ENCODE assay signal across 8 cellular contexts in genomic region chr4:153467897-153468262, GRCh38. TPM values are rescaled to one million over a fixed set of nuclear protein-coding genes. Genes with fewer than 3 reads are reported as not detected.
DNase-seq lines count a peak whose midpoint lies in the region; ATAC-seq and TF ChIP-seq lines count a peak whose summit lies in the region.

No MANE protein-coding gene starts in this region.

- peak overlapping the region; percentile 93 for H3K4me3 Mint-ChIP-seq in GM23338

- TF ChIP-seq CTCF in GM23338 (conservative IDR thresholded peaks at IDR 0.05; ENCODE audit: low read depth in 2 of 2) (no peak), SU-DHL-6 (IDR thresholded peaks at IDR 0.05; ENCODE audit: insufficient read depth, low read length, poor library complexity, severe bottlenecking) (peak; percentile 11), esophagus squamous epithelium (IDR thresholded peaks at IDR 0.05) (no peak), GM13977 (IDR thresholded peaks at IDR 0.05; ENCODE audit: extremely low read depth, insufficient read depth, missing control alignments) (no peak)

- 6 to 7% methylated on average over 4 of the region's 4 CpGs for WGBS in esophagus squamous epithelium, 2 donors

- ATAC-seq in GM23338 (no peak), GM21825 (IDR thresholded peaks at IDR 0.05; ENCODE audit: unreplicated experiment) (no peak), GM18873 (IDR thresholded peaks at IDR 0.05; ENCODE audit: low FRiP score, unreplicated experiment) (no peak)

- intact Hi-C loops in esophagus squamous epithelium (cut with DNase I), result loop anchor here (10.0 kb wide), 1 partner anchor 107 kb away; no protein-coding TSS in a partner anchor

- peaks cover 61% of the 10 kb centered on the region for H3K79me2 ChIP-seq in GM23338 (replicated peaks; ENCODE audit: insufficient read depth)
- peaks cover 64% of the 10 kb centered on the region for H3K79me2 ChIP-seq in SU-DHL-6 (ENCODE audit: insufficient read depth, low read length)

- no peaks in the 10 kb centered on the region for H3K9me3 ChIP-seq in SU-DHL-6 (ENCODE audit: insufficient read depth, low read length)
- no peaks in the 10 kb centered on the region for H3K9me3 ChIP-seq in esophagus squamous epithelium
- H3K9me3 ChIP-seq in skeletal muscle tissue (ENCODE audit: control insufficient read depth in 3 of 3, low read length in 3 of 3), result no peaks in the 10 kb centered on the region

- H3K4me1 ChIP-seq in GM23338 (ENCODE audit: insufficient read depth) (peaks cover 31% of the 10 kb centered on the region), esophagus squamous epithelium (peaks cover 29 to 85% (median 42%) of the 10 kb centered on the region in 3 donors), skeletal muscle tissue (ENCODE audit: control insufficient read depth in 3 of 3, insufficient read depth in 3 of 3, low read length in 3 of 3) (peaks cover 44 to 53% (median 51%) of the 10 kb centered on the region in 3 donors)

- in situ Hi-C loops in GM13977 (cut with MboI; ENCODE audit: low pct_unique_long_range_greater_than_20kb, low sequenced_read_pairs, unreplicated experiment), result no loop called here

- H3K4me3 ChIP-seq in GM23338 (peak overlapping the region; percentile 95), SU-DHL-6 (ENCODE audit: insufficient read depth, low read length, poor library complexity, severe bottlenecking) (peak overlapping the region; percentile 62), esophagus squamous epithelium (peak overlapping the region in 3 of 4 donors; percentile 73 to 96 (median 85)), skeletal muscle tissue (ENCODE audit: low read length in 3 of 3) (peak overlapping the region; percentile 74 to 87 (median 84))

- H4K20me1 ChIP-seq in GM23338 (replicated peaks; ENCODE audit: insufficient read depth), result peaks cover 22% of the 10 kb centered on the region
- H4K20me1 ChIP-seq in SU-DHL-6 (ENCODE audit: low read depth, low read length), result peaks cover 38% of the 10 kb centered on the region

- H3K4me1 Mint-ChIP-seq in GM23338, result peaks cover 29% of the 10 kb centered on the region

- peak overlapping the region; percentile 96 for H3K4me2 ChIP-seq in GM23338
- H3K4me2 ChIP-seq in SU-DHL-6 (ENCODE audit: low read depth, low read length, poor library complexity, severe bottlenecking), result peak overlapping the region; percentile 99

- H2AFZ ChIP-seq in GM23338 (no peak overlapping the region), SU-DHL-6 (ENCODE audit: low read depth, low read length, severe bottlenecking) (no peak overlapping the region)

- peaks cover 6% of the 10 kb centered on the region for H3K36me3 Mint-ChIP-seq in GM23338 (ENCODE audit: low read depth)

- peaks cover 6% of the 10 kb centered on the region for H3K27me3 Mint-ChIP-seq in GM23338 (ENCODE audit: insufficient read depth, low read depth, poor library complexity)

- H3K9me3 Mint-ChIP-seq in GM23338, result no peaks in the 10 kb centered on the region

- no peak for TF ChIP-seq POLR2A in esophagus squamous epithelium (IDR thresholded peaks at IDR 0.05)

- H3K27me3 ChIP-seq in GM23338 (ENCODE audit: insufficient read depth) (peaks cover 11% of the 10 kb centered on the region; the same call in 1 of the 2 replicates), SU-DHL-6 (ENCODE audit: low read length) (no peaks in the 10 kb centered on the region), esophagus squamous epithelium (no peaks in the 10 kb centered on the region), skeletal muscle tissue (ENCODE audit: control insufficient read depth in 3 of 3, insufficient read depth in 3 of 3, low read length in 3 of 3) (no peaks in the 10 kb centered on the region)

- H3K27ac ChIP-seq in GM23338 (ENCODE audit: low read depth), result no peak overlapping the region
- H3K27ac ChIP-seq in SU-DHL-6 (ENCODE audit: low read depth, low read length), result peak overlapping the region; percentile 95
- peak overlapping the region; percentile 84 to 92 (median 89) for H3K27ac ChIP-seq in esophagus squamous epithelium
- peak overlapping the region; percentile 92 for H3K27ac ChIP-seq in skeletal muscle tissue (ENCODE audit: low read depth, low read length)

- peak overlapping the region; percentile 98 for H3K9ac ChIP-seq in SU-DHL-6 (ENCODE audit: low read length)
- H3K9ac ChIP-seq in skeletal muscle tissue (ENCODE audit: low read depth in 1 of 3, low read length in 3 of 3), result peak overlapping the region; percentile 88 to 97 (median 92)

- no peaks in the 10 kb centered on the region for H3F3A ChIP-seq in GM23338 (replicated peaks; ENCODE audit: low read depth)
- peaks cover 70% of the 10 kb centered on the region for H3F3A ChIP-seq in SU-DHL-6 (ENCODE audit: insufficient read depth)

- peaks cover 9% of the 10 kb centered on the region; the same call in 1 of the 2 replicates for H3K36me3 ChIP-seq in GM23338 (ENCODE audit: insufficient read depth)
- H3K36me3 ChIP-seq in SU-DHL-6 (ENCODE audit: low read length), result peaks cover 33% of the 10 kb centered on the region; the same call in 1 of the 2 replicates
- H3K36me3 ChIP-seq in esophagus squamous epithelium, result no peaks in the 10 kb centered on the region
- H3K36me3 ChIP-seq in skeletal muscle tissue (ENCODE audit: control insufficient read depth in 3 of 3, insufficient read depth in 3 of 3, low read length in 3 of 3), result peaks cover 0 to 1% (median 0%) of the 10 kb centered on the region in 3 donors

- DNase-seq in GM23338 (ENCODE audit: low spot score) (no peak), esophagus squamous epithelium (lab: John Stamatoyannopoulos, UW) (no peak), HPDE6-E6E7 (ENCODE audit: extremely low spot score) (no peak), GM13977 (ENCODE audit: low spot score) (no peak)

- H3K27ac Mint-ChIP-seq in GM23338, result no peak overlapping the region

- H3K9me2 ChIP-seq in GM23338 (ENCODE audit: insufficient read depth), result no peaks in the 10 kb centered on the region
- no peaks in the 10 kb centered on the region for H3K9me2 ChIP-seq in SU-DHL-6 (replicated peaks; ENCODE audit: insufficient read depth, low read length)

TF ChIP-seq in GM23338, 12 proteins besides CTCF, POLR2A, EP300 and RAD21:
- TF ChIP-seq ETS1 (IDR thresholded peaks at IDR 0.05), result no peak
- no peak for TF ChIP-seq EZH2phosphoT487 (IDR thresholded peaks at IDR 0.05; ENCODE audit: unreplicated experiment)
- no peak for TF ChIP-seq POLR2AphosphoS5 (IDR thresholded peaks at IDR 0.05; ENCODE audit: low read depth)
- TF ChIP-seq EZH2 (IDR thresholded peaks at IDR 0.05; ENCODE audit: low read depth, unreplicated experiment), result no peak
- no peak for TF ChIP-seq NANOG (IDR thresholded peaks at IDR 0.05; ENCODE audit: borderline replicate concordance)
- TF ChIP-seq CREB1 (CRISPR knock-in tag; IDR thresholded peaks at IDR 0.05; ENCODE audit: low read depth), result no peak
- TF ChIP-seq JUNB (IDR thresholded peaks at IDR 0.05; ENCODE audit: unreplicated experiment), result no peak
- TF ChIP-seq ZNF114 (CRISPR knock-in tag; IDR thresholded peaks at IDR 0.05), result no peak
- no peak for TF ChIP-seq ZNF331 (CRISPR knock-in tag; IDR thresholded peaks at IDR 0.05; ENCODE audit: low read depth)
- no peak for TF ChIP-seq STAT1 (IDR thresholded peaks at IDR 0.05; ENCODE audit: unreplicated experiment)

RNA-seq across cellular contexts. Expression of gene TMEM131L, which starts 1.7 kb away (rescaled TPM):
- total RNA-seq in GM23338 (2014; rRNA removed; shearing (Covaris generic)), result 32.2 and 35.0 TPM in 2 replicates
- 11.1 TPM in 2 replicates for polyA plus RNA-seq in GM23338 (2016; fragmentation: Nextera tagmentation; extraction: Ambion mirVana)
- total RNA-seq in esophagus squamous epithelium (10 to 100 TPM in 3 of 4 donors, 1 to 10 TPM in 1; 9.2 to 14.7 (median 12.4) TPM), skeletal muscle tissue (69.4 TPM)
